ENCODE assay signal across 1 cellular context in the genomic region with DNA sequence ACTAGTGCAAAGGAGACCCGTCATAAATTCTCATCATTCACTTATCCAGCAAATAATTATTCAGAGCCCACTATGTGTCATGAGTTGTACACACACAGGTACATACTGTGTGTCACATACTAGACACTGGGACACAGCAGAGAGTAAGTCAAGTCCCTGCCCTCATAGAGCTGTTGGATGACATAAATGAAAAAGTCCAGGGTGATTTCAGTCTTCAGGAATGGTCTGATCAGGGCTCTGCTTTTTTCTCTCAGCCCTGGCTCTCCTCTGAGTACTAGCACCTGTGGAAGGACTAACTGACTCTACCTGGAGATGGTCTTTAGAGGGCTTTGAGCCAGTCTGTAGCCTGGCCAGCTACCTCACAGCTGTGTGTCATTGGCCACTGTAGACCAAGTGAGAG.
TF ChIP-seq lines count a peak whose summit lies in the region.

No MANE protein-coding gene starts in this region.

TF ChIP-seq in K562, 482 proteins besides CTCF, POLR2A, EP300 and RAD21 (continued from another document):
- TF ChIP-seq AFF1 (IDR thresholded peaks at IDR 0.05; ENCODE audit: low read depth in 1 of 2, partially characterized antibody in 2 of 2) (no peak), SLC30A9 (CRISPR knock-in tag; IDR thresholded peaks at IDR 0.05) (no peak), ZNF282 (CRISPR knock-in tag; IDR thresholded peaks at IDR 0.05) (no peak), ZNF436 (CRISPR knock-in tag; IDR thresholded peaks at IDR 0.05) (no peak), CBFA2T3 (IDR thresholded peaks at IDR 0.05) (no peak)
